ENCODE assay signal across 13 cellular contexts in genomic region chr11:128171496-128171895, GRCh38.
DNase-seq lines count a peak whose midpoint lies in the region; ATAC-seq, FAIRE-seq and TF ChIP-seq lines count a peak whose summit lies in the region.
"Had no signal": no experiment of that assay in that cellular context is flagged by ENCODE, and none has a peak within 500 bp of the region (broad histone marks: within the 10 kb centered on the region; RNA-seq: fewer than 3 reads in every experiment).

No MANE protein-coding gene starts in this region.

- in situ Hi-C loops in IMR-90 (cut with MboI; ENCODE audit: low sequenced_read_pairs), result loop anchor here (5.0 to 25.0 kb wide), 2 partner anchors 656 to 791 kb away; no protein-coding TSS in a partner anchor

- TF ChIP-seq CTCF in IMR-90 (conservative IDR thresholded peaks at IDR 0.05; ENCODE audit: low read depth, low read length) (no peak), astrocyte (IDR thresholded peaks at IDR 0.05; ENCODE audit: insufficient read depth, low read depth, low read length) (no peak), endodermal cell (conservative IDR thresholded peaks at IDR 0.05) (no peak)

- no peak overlapping the region for H3K27ac ChIP-seq in IMR-90 (ENCODE audit: insufficient read depth, low read length)
- H3K27ac ChIP-seq in astrocyte (ENCODE audit: low read depth, low read length), result no peak overlapping the region
- H3K27ac ChIP-seq in endodermal cell (ENCODE audit: low read depth, low read length), result no peak overlapping the region
- H3K27ac ChIP-seq: C4-2B had no signal

- H2BK15ac ChIP-seq in IMR-90 (ENCODE audit: low read depth, low read length), result no peak overlapping the region

- no peak overlapping the region for H3K4ac ChIP-seq in IMR-90 (ENCODE audit: low read depth, low read length)

- H3K27me3 ChIP-seq in IMR-90 (ENCODE audit: control insufficient read depth, insufficient read depth, low read length), result peaks cover 12% of the 10 kb centered on the region
- no peaks in the 10 kb centered on the region for H3K27me3 ChIP-seq in astrocyte (ENCODE audit: insufficient read depth, low read length)
- H3K27me3 ChIP-seq in endodermal cell (ENCODE audit: control insufficient read depth, insufficient read depth, low read length, poor library complexity, severe bottlenecking), result no peaks in the 10 kb centered on the region

- no peaks in the 10 kb centered on the region for H3K79me1 ChIP-seq in IMR-90 (ENCODE audit: low read depth in 1 of 2, low read length in 2 of 2)

- H2AFZ ChIP-seq in IMR-90 (replicated peaks; ENCODE audit: low read length, poor library complexity) (no peak overlapping the region), astrocyte (ENCODE audit: low read depth, low read length) (no peak overlapping the region)

- no peak for FAIRE-seq in astrocyte (lab: Jason Lieb, UNC)

- H3K4me1 Mint-ChIP-seq in astrocyte (ENCODE audit: low read depth, unreplicated experiment), result peaks cover 13% of the 10 kb centered on the region
- H3K4me1 Mint-ChIP-seq in endodermal cell, result peaks cover 19% of the 10 kb centered on the region

- H3K27me3 Mint-ChIP-seq in astrocyte (ENCODE audit: low read depth, unreplicated experiment), result no peaks in the 10 kb centered on the region
- H3K27me3 Mint-ChIP-seq in endodermal cell (ENCODE audit: insufficient read depth), result peaks cover 5% of the 10 kb centered on the region
- H3K27me3 Mint-ChIP-seq: activated naive CD4-positive, alpha-beta T cell treated with anti-CD3 and anti-CD28 coated beads, Interleukin-2, amount 50 U/mL, for 24 hours; T-cell had no signal

- no TSS peak for BruUV-seq in IMR-90 (replicated peaks; lab: Mats Ljungman, UMichigan)

- no peak overlapping the region for H2BK120ac ChIP-seq in IMR-90 (ENCODE audit: low read depth, low read length)

- H3K27ac Mint-ChIP-seq in astrocyte (ENCODE audit: unreplicated experiment) (no peak overlapping the region), endodermal cell (no peak overlapping the region)
- H3K27ac Mint-ChIP-seq: activated naive CD4-positive, alpha-beta T cell treated with anti-CD3 and anti-CD28 coated beads, Interleukin-2, amount 50 U/mL, for 24 hours; effector memory CD8-positive, alpha-beta T cell; T-cell had no signal

- intact Hi-C loops in IMR-90 (cut with micrococcal nuclease), result loop anchor here (5.0 kb wide), 1 partner anchor 606 kb away; no protein-coding TSS in a partner anchor

- H3K4me3 Mint-ChIP-seq in astrocyte (ENCODE audit: unreplicated experiment) (no peak overlapping the region), endodermal cell (no peak overlapping the region)
- H3K4me3 Mint-ChIP-seq: activated naive CD4-positive, alpha-beta T cell treated with anti-CD3 and anti-CD28 coated beads, Interleukin-2, amount 50 U/mL, for 24 hours; effector memory CD8-positive, alpha-beta T cell; T-cell had no signal

- no peak overlapping the region for H4K91ac ChIP-seq in IMR-90 (ENCODE audit: insufficient read depth, low read depth, low read length)

- POLR2A ChIA-PET in IMR-90 (lab: Charles Lee; ENCODE audit: unreplicated experiment), result no interaction called here

- no peak overlapping the region for H4K5ac ChIP-seq in IMR-90 (ENCODE audit: low read depth, low read length)

- CTCF ChIA-PET in IMR-90 (lab: Yijun Ruan, JAX), result interaction anchor here (0.6 to 2.8 kb wide), 6 partner anchors 14 to 659 kb away, joined by 3 to 24 read pairs (median 10); no protein-coding TSS in a partner anchor

- H3K9me3 Mint-ChIP-seq in astrocyte (ENCODE audit: unreplicated experiment) (no peaks in the 10 kb centered on the region), endodermal cell (no peaks in the 10 kb centered on the region)
- H3K9me3 Mint-ChIP-seq: activated naive CD4-positive, alpha-beta T cell treated with anti-CD3 and anti-CD28 coated beads, Interleukin-2, amount 50 U/mL, for 24 hours; effector memory CD8-positive, alpha-beta T cell; T-cell had no signal

- no peak overlapping the region for H3K4me2 ChIP-seq in IMR-90 (ENCODE audit: low read depth, low read length)
- H3K4me2 ChIP-seq in astrocyte (ENCODE audit: low read length), result no peak overlapping the region

- H3K79me2 ChIP-seq in astrocyte (ENCODE audit: insufficient read depth, low read length), result no peaks in the 10 kb centered on the region

- no peak for TF ChIP-seq RAD21 in IMR-90 (IDR thresholded peaks at IDR 0.05; ENCODE audit: low read length)

- no peaks in the 10 kb centered on the region for H3K36me3 Mint-ChIP-seq in astrocyte (ENCODE audit: low read depth, unreplicated experiment)
- H3K36me3 Mint-ChIP-seq in endodermal cell (ENCODE audit: low read depth), result no peaks in the 10 kb centered on the region
- H3K36me3 Mint-ChIP-seq: activated naive CD4-positive, alpha-beta T cell treated with anti-CD3 and anti-CD28 coated beads, Interleukin-2, amount 50 U/mL, for 24 hours; T-cell had no signal

- H4K8ac ChIP-seq in IMR-90 (ENCODE audit: low read depth in 2 of 2, low read length in 2 of 2), result no peak overlapping the region

- no peak for ATAC-seq in IMR-90 (ENCODE audit: low read depth)
- ATAC-seq in HG03159 (IDR thresholded peaks at IDR 0.05; ENCODE audit: unreplicated experiment), result no peak

- H3K9ac ChIP-seq in IMR-90 (ENCODE audit: low read depth, low read length) (no peak overlapping the region), astrocyte (ENCODE audit: low read length) (no peak overlapping the region), endodermal cell (ENCODE audit: extremely low read depth, low read length, poor library complexity, severe bottlenecking) (no peak overlapping the region)

- no peak overlapping the region for H3K14ac ChIP-seq in IMR-90 (replicated peaks; ENCODE audit: low read depth, low read length)

- H2BK5ac ChIP-seq in IMR-90 (ENCODE audit: low read depth, low read length, poor library complexity, severe bottlenecking), result no peak overlapping the region

- H2AK5ac ChIP-seq in IMR-90 (ENCODE audit: low read depth, low read length), result no peak overlapping the region

- H3K4me1 ChIP-seq in IMR-90 (ENCODE audit: control insufficient read depth, insufficient read depth, low read length), result peaks cover 2% of the 10 kb centered on the region; the same call in 1 of the 2 replicates
- peaks cover 10% of the 10 kb centered on the region for H3K4me1 ChIP-seq in astrocyte (ENCODE audit: insufficient read depth, low read length)
- no peaks in the 10 kb centered on the region for H3K4me1 ChIP-seq in endodermal cell (ENCODE audit: control insufficient read depth, insufficient read depth, low read length)

- no peak for TF ChIP-seq POLR2A in IMR-90 (IDR thresholded peaks at IDR 0.05; ENCODE audit: low read depth, low read length)

- H3K56ac ChIP-seq in IMR-90 (ENCODE audit: extremely low read depth, insufficient read depth, low read length), result no peak overlapping the region

- peak; percentile 87 for DNase-seq in DMS53 (lab: John Stamatoyannopoulos, UW)
- peak; percentile 20 for DNase-seq in IMR-90
- DNase-seq in astrocyte (ENCODE audit: low read depth), result peak; percentile 27
- peak; percentile 42 for DNase-seq in kidney tubule cell (ENCODE audit: low spot score)
- DNase-seq in NCI-H2171 (lab: John Stamatoyannopoulos, UW), result no peak
- no peak for DNase-seq in endodermal cell
- DNase-seq: effector memory CD8-positive, alpha-beta T cell; NCI-H2227 treated with DMSO at 0.1 percent for 48 hours; posterior cingulate gyrus; T-cell had no signal

- H4K20me1 ChIP-seq in IMR-90 (ENCODE audit: insufficient read depth, low read length), result no peaks in the 10 kb centered on the region
- H4K20me1 ChIP-seq in astrocyte (ENCODE audit: insufficient read depth, low read length), result no peaks in the 10 kb centered on the region

- no peak overlapping the region for H2AK9ac ChIP-seq in IMR-90 (replicated peaks; ENCODE audit: low read depth, low read length, poor library complexity)

- no peaks in the 10 kb centered on the region for H3K9me3 ChIP-seq in IMR-90 (ENCODE audit: control insufficient read depth, insufficient read depth, low read length)
- H3K9me3 ChIP-seq in astrocyte (ENCODE audit: insufficient read depth, low read depth, low read length), result no peaks in the 10 kb centered on the region
- no peaks in the 10 kb centered on the region for H3K9me3 ChIP-seq in endodermal cell (ENCODE audit: control insufficient read depth, low read length)

- dilution Hi-C loops in IMR-90 (cut with HindIII; ENCODE audit: low sequenced_read_pairs, unreplicated experiment), result loop anchor here (25.0 kb wide), 1 partner anchor 466 kb away; no protein-coding TSS in a partner anchor

- H2BK20ac ChIP-seq in IMR-90 (ENCODE audit: low read depth, low read length), result no peak overlapping the region

- no peak overlapping the region for H3K18ac ChIP-seq in IMR-90 (ENCODE audit: low read depth, low read length)

- no peak overlapping the region for H3K23ac ChIP-seq in IMR-90 (ENCODE audit: low read depth, low read length)

- H3K36me3 ChIP-seq in IMR-90 (ENCODE audit: control insufficient read depth, insufficient read depth, low read length) (no peaks in the 10 kb centered on the region), astrocyte (ENCODE audit: insufficient read depth, low read length) (no peaks in the 10 kb centered on the region), endodermal cell (ENCODE audit: control insufficient read depth, insufficient read depth, low read length) (no peaks in the 10 kb centered on the region)

- H3K4me3 ChIP-seq in IMR-90 (ENCODE audit: insufficient read depth, low read depth, low read length), result no peak overlapping the region
- no peak overlapping the region for H3K4me3 ChIP-seq in astrocyte (ENCODE audit: insufficient read depth, low read depth, low read length)
- no peak overlapping the region for H3K4me3 ChIP-seq in endodermal cell (ENCODE audit: low read length)

- no CpG with 5 or more reads among the region's 4 CpGs for WGBS in IMR-90 (ENCODE audit: extremely low coverage in 2 of 2, insufficient read length in 1 of 2), 2 experiments
- 83 to 94% methylated on average over 1 to 4 of the region's 4 CpGs for WGBS in endodermal cell (ENCODE audit: insufficient coverage in 1 of 2, insufficient read length in 1 of 2), 2 experiments

- no peaks in the 10 kb centered on the region for H3K9me1 ChIP-seq in IMR-90 (ENCODE audit: insufficient read depth, low read length)

TF ChIP-seq in IMR-90, 13 proteins besides CTCF, POLR2A, EP300 and RAD21:
- TF ChIP-seq MXI1 (IDR thresholded peaks at IDR 0.05; ENCODE audit: borderline replicate concordance, low read depth, low read length), result no peak
- no peak for TF ChIP-seq FOS (IDR thresholded peaks at IDR 0.05; ENCODE audit: low read depth, low read length)
- TF ChIP-seq BHLHE40 (IDR thresholded peaks at IDR 0.05; ENCODE audit: low read depth, low read length), result no peak
- TF ChIP-seq RFX5 (IDR thresholded peaks at IDR 0.05; ENCODE audit: low read depth, low read length), result no peak
- TF ChIP-seq, protein P1, sequence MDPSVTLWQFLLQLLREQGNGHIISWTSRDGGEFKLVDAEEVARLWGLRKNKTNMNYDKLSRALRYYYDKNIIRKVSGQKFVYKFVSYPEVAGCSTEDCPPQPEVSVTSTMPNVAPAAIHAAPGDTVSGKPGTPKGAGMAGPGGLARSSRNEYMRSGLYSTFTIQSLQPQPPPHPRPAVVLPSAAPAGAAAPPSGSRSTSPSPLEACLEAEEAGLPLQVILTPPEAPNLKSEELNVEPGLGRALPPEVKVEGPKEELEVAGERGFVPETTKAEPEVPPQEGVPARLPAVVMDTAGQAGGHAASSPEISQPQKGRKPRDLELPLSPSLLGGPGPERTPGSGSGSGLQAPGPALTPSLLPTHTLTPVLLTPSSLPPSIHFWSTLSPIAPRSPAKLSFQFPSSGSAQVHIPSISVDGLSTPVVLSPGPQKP (IDR thresholded peaks at IDR 0.05; ENCODE audit: borderline replicate concordance, low read depth, low read length), result no peak

Comparison
In these comparisons a context has a peak if more than half of its experiments do, and no peak if none do; other contexts are left out.
1. DNase-seq: peak in DMS53 (single experiment), IMR-90 (single experiment), astrocyte (single experiment) and kidney tubule cell (single experiment); none in NCI-H2171 (single experiment) and endodermal cell (single experiment).